In genomic region chr4:30208731-30209435, GRCh38 we compare ENCODE assay signal across 22 cellular contexts.
A peak's percentile ranks its signal among the peaks of the same experiment; 100 is the strongest.
DNase-seq lines count a peak whose midpoint lies in the region; ATAC-seq and TF ChIP-seq lines count a peak whose summit lies in the region.
"Had no signal": no experiment of that assay in that cellular context is flagged by ENCODE, and none has a peak within 500 bp of the region (broad histone marks: within the 10 kb centered on the region; RNA-seq: fewer than 3 reads in every experiment).

No MANE protein-coding gene starts in this region.

- no peaks in the 10 kb centered on the region for H3K27me3 Mint-ChIP-seq in activated CD4-positive, alpha-beta memory T cell treated with anti-CD3 and anti-CD28 coated beads, Interleukin-2, amount 10 ng/mL, durations not matched to agents 7 days and 5 days
- H3K27me3 Mint-ChIP-seq: activated CD8-positive, alpha-beta T cell treated with anti-CD3 and anti-CD28 coated beads for 36 hours; activated naive CD4-positive, alpha-beta T cell treated with anti-CD3 and anti-CD28 coated beads, Interleukin-2, amount 50 U/mL, for 24 hours had no signal

- WGBS in lower leg skin, 2 donors = 59 to 76% methylated on average over 2 of the region's 2 CpGs

- no peaks in the 10 kb centered on the region for H3K27me3 ChIP-seq in MG63
- H3K27me3 ChIP-seq: cardiac muscle cell, stomach, upper lobe of right lung had no signal

- no peaks in the 10 kb centered on the region for H3K4me1 Mint-ChIP-seq in activated CD4-positive, alpha-beta memory T cell treated with anti-CD3 and anti-CD28 coated beads, Interleukin-2, amount 10 ng/mL, durations not matched to agents 7 days and 5 days
- H3K4me1 Mint-ChIP-seq: activated naive CD4-positive, alpha-beta T cell treated with anti-CD3 and anti-CD28 coated beads, Interleukin-2, amount 50 U/mL, for 24 hours; CD14-positive monocyte; WTC11 had no signal

- H3K9me3 ChIP-seq in MG63 = 0 out of 2 replicates have a peak, but pooled peaks cover 2% of the 10 kb centered on the region
- H3K9me3 ChIP-seq: upper lobe of right lung had no signal

- CTCF ChIA-PET in activated CD4-positive, alpha-beta memory T cell treated with anti-CD3 and anti-CD28 coated beads, Interleukin-2, amount 10 ng/mL, durations not matched to agents 7 days and 5 days (lab: Charles Lee) = no interaction called here

- H3K36me3 Mint-ChIP-seq in activated CD4-positive, alpha-beta memory T cell treated with anti-CD3 and anti-CD28 coated beads, Interleukin-2, amount 10 ng/mL, durations not matched to agents 7 days and 5 days (ENCODE audit: low read depth) = no peaks in the 10 kb centered on the region
- H3K36me3 Mint-ChIP-seq: activated naive CD4-positive, alpha-beta T cell treated with anti-CD3 and anti-CD28 coated beads, Interleukin-2, amount 50 U/mL, for 24 hours; CD14-positive monocyte had no signal

- intact Hi-C loops in lower leg skin (cut with DNase I; ENCODE audit: low total_unique reads) = no loop called here

- DNase-seq in AG09309 (ENCODE audit: low read depth) (peak; percentile 4), MG63 (peak; percentile 67), astrocyte of the cerebellum (ENCODE audit: low read depth) (peak; percentile 13), glomerular visceral epithelial cell (ENCODE audit: extremely low spot score) (peak; percentile 53), NCI-H748 (lab: John Stamatoyannopoulos, UW; ENCODE audit: unreplicated experiment) (no peak), lower leg skin (ENCODE audit: low spot score in 2 of 2) (no peak)
- no peak for DNase-seq in activated CD4-positive, alpha-beta memory T cell treated with anti-CD3 and anti-CD28 coated beads, Interleukin-2, amount 10 ng/mL, durations not matched to agents 7 days and 5 days
- DNase-seq: ACHN; activated CD8-positive, alpha-beta T cell treated with anti-CD3 and anti-CD28 coated beads for 36 hours; activated T-cell treated with anti-CD3 and anti-CD28 coated beads, Interleukin-2, amount 50 U/mL, for 4 hours; NCI-H2029 treated with DMSO at 0.1 percent for 48 hours; NCI-H446 treated with DMSO at 0.1 percent for 48 hours; retina; SHP77; stomach; upper lobe of right lung had no signal

- no peak for ATAC-seq in HG03469 (IDR thresholded peaks at IDR 0.05; ENCODE audit: unreplicated experiment)
- ATAC-seq: activated CD8-positive, alpha-beta T cell treated with anti-CD3 and anti-CD28 coated beads for 36 hours; activated T-cell treated with anti-CD3 and anti-CD28 coated beads, Interleukin-2, amount 50 U/mL, for 4 hours; upper lobe of right lung; WTC11 had no signal

- POLR2A ChIA-PET in activated CD4-positive, alpha-beta memory T cell treated with anti-CD3 and anti-CD28 coated beads, Interleukin-2, amount 10 ng/mL, durations not matched to agents 7 days and 5 days (lab: Charles Lee) = no interaction called here

- no peak for TF ChIP-seq CTCF in AG09309 (IDR thresholded peaks at IDR 0.05; ENCODE audit: control insufficient read depth, insufficient read depth, low read depth, low read length, missing control alignments)
- TF ChIP-seq CTCF in astrocyte of the cerebellum (IDR thresholded peaks at IDR 0.05; ENCODE audit: low read depth, low read length, missing control alignments) = no peak
- TF ChIP-seq CTCF in lower leg skin (IDR thresholded peaks at IDR 0.05) = no peak

- H3K9me3 Mint-ChIP-seq in activated CD4-positive, alpha-beta memory T cell treated with anti-CD3 and anti-CD28 coated beads, Interleukin-2, amount 10 ng/mL, durations not matched to agents 7 days and 5 days = peaks cover 9% of the 10 kb centered on the region

- H3K36me3 ChIP-seq in MG63 = no peaks in the 10 kb centered on the region
- H3K36me3 ChIP-seq: cardiac muscle cell, stomach, upper lobe of right lung had no signal

- H3K4me3 ChIP-seq in AG09309 (ENCODE audit: control insufficient read depth, low read depth, low read length) = no peak overlapping the region
- no peak overlapping the region for H3K4me3 ChIP-seq in MG63
- H3K4me3 ChIP-seq in astrocyte of the cerebellum (ENCODE audit: low read depth, low read length) = no peak overlapping the region
- H3K4me3 ChIP-seq in lower leg skin (ENCODE audit: low read depth, poor library complexity, severe bottlenecking) = no peak overlapping the region
- H3K4me3 ChIP-seq: cardiac muscle cell, stomach, upper lobe of right lung had no signal

- in situ Hi-C loops in astrocyte of the cerebellum (cut with HindIII; ENCODE audit: low sequenced_read_pairs) = no loop called here

- TF ChIP-seq POLR2A in lower leg skin (IDR thresholded peaks at IDR 0.05) = no peak

- no peak overlapping the region for H3K4me3 Mint-ChIP-seq in activated CD4-positive, alpha-beta memory T cell treated with anti-CD3 and anti-CD28 coated beads, Interleukin-2, amount 10 ng/mL, durations not matched to agents 7 days and 5 days
- H3K4me3 Mint-ChIP-seq: activated CD8-positive, alpha-beta T cell treated with anti-CD3 and anti-CD28 coated beads for 36 hours; activated naive CD4-positive, alpha-beta T cell treated with anti-CD3 and anti-CD28 coated beads, Interleukin-2, amount 50 U/mL, for 24 hours; activated T-cell treated with anti-CD3 and anti-CD28 coated beads, Interleukin-2, amount 50 U/mL, for 4 hours; CD14-positive monocyte; T-helper 1 cell treated with Interleukin-12 subunit alpha and Interleukin-12 subunit beta and Interleukin-4 antibody, amounts not matched to agents 30 μg/mL and 1 μg/mL, for 36 hours; WTC11 had no signal

- no peak overlapping the region for H3K27ac Mint-ChIP-seq in activated CD4-positive, alpha-beta memory T cell treated with anti-CD3 and anti-CD28 coated beads, Interleukin-2, amount 10 ng/mL, durations not matched to agents 7 days and 5 days
- H3K27ac Mint-ChIP-seq: activated CD8-positive, alpha-beta T cell treated with anti-CD3 and anti-CD28 coated beads for 36 hours; activated naive CD4-positive, alpha-beta T cell treated with anti-CD3 and anti-CD28 coated beads, Interleukin-2, amount 50 U/mL, for 24 hours; CD14-positive monocyte; T-helper 1 cell treated with Interleukin-12 subunit alpha and Interleukin-12 subunit beta and Interleukin-4 antibody, amounts not matched to agents 30 μg/mL and 1 μg/mL, for 36 hours; WTC11 had no signal

Comparison
In these comparisons a context has a peak if more than half of its experiments do, and no peak if none do; other contexts are left out.
1. DNase-seq: peak in AG09309 (single experiment), MG63 (single experiment), astrocyte of the cerebellum (single experiment) and glomerular visceral epithelial cell (single experiment); none in NCI-H748 (single experiment), lower leg skin (0 of 2) and activated CD4-positive, alpha-beta memory T cell treated with anti-CD3 and anti-CD28 coated beads, Interleukin-2, amount 10 ng/mL, durations not matched to agents 7 days and 5 days (single experiment).